In genomic region chr20:36666181-36666740, GRCh38 we compare ENCODE assay signal across 10 cellular contexts. TPM values are rescaled to one million over a fixed set of nuclear protein-coding genes. Genes with fewer than 3 reads are reported as not detected.
DNase-seq lines count a peak whose midpoint lies in the region; ATAC-seq and TF ChIP-seq lines count a peak whose summit lies in the region.
"Had no signal": no experiment of that assay in that cellular context is flagged by ENCODE, and none has a peak within 500 bp of the region (broad histone marks: within the 10 kb centered on the region; RNA-seq: fewer than 3 reads in every experiment).

No MANE protein-coding gene starts in this region.

- no peak overlapping the region for H3K27ac ChIP-seq in upper lobe of right lung

- no peaks in the 10 kb centered on the region for H3K4me1 ChIP-seq in upper lobe of right lung

- H3K36me3 Mint-ChIP-seq in activated naive CD8-positive, alpha-beta T cell treated with anti-CD3 and anti-CD28 coated beads, Interleukin-2, amount 10 ng/mL, durations not matched to agents 7 days and 5 days, result peaks cover 12% of the 10 kb centered on the region
- peaks cover 1% of the 10 kb centered on the region for H3K36me3 Mint-ChIP-seq in activated naive CD8-positive, alpha-beta T cell treated with anti-CD3 and anti-CD28 coated beads for 36 hours

- peaks cover 44% of the 10 kb centered on the region for H3K36me3 ChIP-seq in upper lobe of right lung

- no peak overlapping the region for H3K4me3 ChIP-seq in upper lobe of right lung

- H3K27me3 Mint-ChIP-seq in activated naive CD8-positive, alpha-beta T cell treated with anti-CD3 and anti-CD28 coated beads, Interleukin-2, amount 10 ng/mL, durations not matched to agents 7 days and 5 days, result no peaks in the 10 kb centered on the region
- no peaks in the 10 kb centered on the region for H3K27me3 Mint-ChIP-seq in activated naive CD8-positive, alpha-beta T cell treated with anti-CD3 and anti-CD28 coated beads for 36 hours

- POLR2A ChIA-PET in activated naive CD8-positive, alpha-beta T cell treated with anti-CD3 and anti-CD28 coated beads, Interleukin-2, amount 10 ng/mL, durations not matched to agents 7 days and 5 days (lab: Charles Lee), result interaction anchor here (1.7 kb wide), 1 partner anchor 20 kb away, joined by 7 read pairs; the partner anchor contains the start of gene SLA2

- H3K9me3 ChIP-seq in upper lobe of right lung, result no peaks in the 10 kb centered on the region

- no peak overlapping the region for H3K27ac Mint-ChIP-seq in activated naive CD8-positive, alpha-beta T cell treated with anti-CD3 and anti-CD28 coated beads, Interleukin-2, amount 10 ng/mL, durations not matched to agents 7 days and 5 days
- no peak overlapping the region for H3K27ac Mint-ChIP-seq in activated naive CD8-positive, alpha-beta T cell treated with anti-CD3 and anti-CD28 coated beads for 36 hours

- no peaks in the 10 kb centered on the region for H3K4me1 Mint-ChIP-seq in activated naive CD8-positive, alpha-beta T cell treated with anti-CD3 and anti-CD28 coated beads, Interleukin-2, amount 10 ng/mL, durations not matched to agents 7 days and 5 days
- no peaks in the 10 kb centered on the region for H3K4me1 Mint-ChIP-seq in activated naive CD8-positive, alpha-beta T cell treated with anti-CD3 and anti-CD28 coated beads for 36 hours

- peak; percentile 54 for ATAC-seq in activated naive CD8-positive, alpha-beta T cell treated with anti-CD3 and anti-CD28 coated beads, Interleukin-2, amount 10 ng/mL, durations not matched to agents 7 days and 5 days (ENCODE audit: low read depth)
- peak; percentile 83 for ATAC-seq in esophagus mucosa
- ATAC-seq in upper lobe of right lung, result no peak
- ATAC-seq in GM21367 (IDR thresholded peaks at IDR 0.05; ENCODE audit: unreplicated experiment), result no peak
- ATAC-seq in HG02981 (IDR thresholded peaks at IDR 0.05; ENCODE audit: unreplicated experiment), result no peak

- no peaks in the 10 kb centered on the region for H3K27me3 ChIP-seq in upper lobe of right lung

- intact Hi-C loops in upper lobe of right lung (cut with DNase I), result no loop called here
- intact Hi-C loops in posterior cingulate gyrus (cut with DNase I), result no loop called here

- H3K9me3 Mint-ChIP-seq in activated naive CD8-positive, alpha-beta T cell treated with anti-CD3 and anti-CD28 coated beads, Interleukin-2, amount 10 ng/mL, durations not matched to agents 7 days and 5 days, result no peaks in the 10 kb centered on the region
- no peaks in the 10 kb centered on the region for H3K9me3 Mint-ChIP-seq in activated naive CD8-positive, alpha-beta T cell treated with anti-CD3 and anti-CD28 coated beads for 36 hours

- H3K4me3 Mint-ChIP-seq in activated naive CD8-positive, alpha-beta T cell treated with anti-CD3 and anti-CD28 coated beads, Interleukin-2, amount 10 ng/mL, durations not matched to agents 7 days and 5 days, result no peak overlapping the region
- no peak overlapping the region for H3K4me3 Mint-ChIP-seq in activated naive CD8-positive, alpha-beta T cell treated with anti-CD3 and anti-CD28 coated beads for 36 hours

- peak; percentile 23 for TF ChIP-seq CTCF in upper lobe of right lung (IDR thresholded peaks at IDR 0.05)

- DNase-seq in activated naive CD8-positive, alpha-beta T cell treated with anti-CD3 and anti-CD28 coated beads, Interleukin-2, amount 10 ng/mL, durations not matched to agents 7 days and 5 days, result no peak
- DNase-seq in activated naive CD8-positive, alpha-beta T cell treated with anti-CD3 and anti-CD28 coated beads for 36 hours, result no peak
- peak; percentile 31 for DNase-seq in OCI-M1 (lab: John Stamatoyannopoulos, UW)
- no peak for DNase-seq in upper lobe of right lung
- DNase-seq in posterior cingulate gyrus, result no peak
- DNase-seq: activated CD4-positive, CD25-positive, alpha-beta regulatory T cell; NCI-H510A had no signal

RNA-seq across cellular contexts. Expression of gene SLA2, which starts 20.3 kb away (rescaled TPM):
- 100 to 1,000 TPM; 103 TPM for total RNA-seq in activated naive CD8-positive, alpha-beta T cell treated with anti-CD3 and anti-CD28 coated beads, Interleukin-2, amount 10 ng/mL, durations not matched to agents 7 days and 5 days
- total RNA-seq in activated naive CD8-positive, alpha-beta T cell treated with anti-CD3 and anti-CD28 coated beads for 36 hours, result 10 to 100 TPM; 70.6 to 73.4 TPM
- 0.12 TPM for total RNA-seq in esophagus mucosa
- total RNA-seq in upper lobe of right lung, result 1.9 TPM

Comparison
In these comparisons a context has a peak if more than half of its experiments do, and no peak if none do; other contexts are left out.
1. ATAC-seq: peak in activated naive CD8-positive, alpha-beta T cell treated with anti-CD3 and anti-CD28 coated beads, Interleukin-2, amount 10 ng/mL, durations not matched to agents 7 days and 5 days (single experiment) and esophagus mucosa (single experiment); none in upper lobe of right lung (single experiment), GM21367 (single experiment) and HG02981 (single experiment).
2. RNA of gene SLA2, which starts 20.3 kb away (total RNA-seq): 103 TPM in activated naive CD8-positive, alpha-beta T cell treated with anti-CD3 and anti-CD28 coated beads, Interleukin-2, amount 10 ng/mL, durations not matched to agents 7 days and 5 days and 70.6 to 73.4 TPM in activated naive CD8-positive, alpha-beta T cell treated with anti-CD3 and anti-CD28 coated beads for 36 hours; 1.9 TPM in upper lobe of right lung (single experiment) and 0.12 TPM in esophagus mucosa (single experiment); every median in the first group is over 10 times any median in the second.